22 cellular contexts compared by ENCODE assay signal in the genomic region with DNA sequence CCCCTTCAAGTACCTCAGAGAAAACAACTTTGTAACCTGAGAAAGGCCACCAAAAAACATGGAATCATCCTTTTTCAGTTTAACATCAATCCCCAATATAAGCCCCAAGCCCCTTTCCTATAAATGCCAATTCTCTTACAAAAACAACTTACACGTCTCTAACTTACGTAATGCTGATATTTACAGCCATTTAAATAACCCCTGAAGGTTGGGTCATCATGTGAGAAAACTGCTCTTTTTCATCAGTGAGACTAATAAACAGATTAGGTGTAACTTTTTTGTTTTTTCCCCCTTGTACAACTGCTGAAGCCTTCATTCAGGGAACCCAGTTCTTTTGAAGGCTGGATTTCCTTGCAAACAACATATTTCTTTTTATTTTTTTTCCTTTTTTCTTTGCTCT.
"Had no signal": no experiment of that assay in that cellular context is flagged by ENCODE, and none has a peak within 500 bp of the region (broad histone marks: within the 10 kb centered on the region; RNA-seq: fewer than 3 reads in every experiment).

No MANE protein-coding gene starts in this region.

- H3K27ac Mint-ChIP-seq: activated naive CD8-positive, alpha-beta T cell treated with anti-CD3 and anti-CD28 coated beads for 36 hours; activated T-helper 2 cell treated with anti-CD3 and anti-CD28 coated beads, Interferon-gamma antibody, Interleukin-2, Interleukin-4, amounts not matched to agents 10 μg/mL and 5 μg/mL and 100 μg/mL, durations not matched to agents 14 hours and 24 hours and 36 hours; effector memory CD8-positive, alpha-beta T cell; natural killer cell treated with Interleukin-12 subunit alpha and Interleukin-12 subunit beta and Interleukin-15 and Interleukin-18, amount 100 ng/mL, for 72 hours; stimulated activated effector memory CD8-positive, alpha-beta T cell treated with anti-CD3 and anti-CD28 coated beads, Interleukin-12 subunit alpha, Interleukin-12 subunit beta, amount 100 ng/mL, for 72 hours; WTC11 had no signal

- H3K27me3 Mint-ChIP-seq: activated naive CD8-positive, alpha-beta T cell treated with anti-CD3 and anti-CD28 coated beads for 36 hours; effector memory CD8-positive, alpha-beta T cell; natural killer cell treated with Interleukin-12 subunit alpha and Interleukin-12 subunit beta and Interleukin-15 and Interleukin-18, amount 100 ng/mL, for 72 hours; stimulated activated naive CD8-positive, alpha-beta T cell treated with anti-CD3 and anti-CD28 coated beads, Interleukin-15, amount 100 ng/mL, for 72 hours had no signal

- H3K4me3 Mint-ChIP-seq: activated naive CD8-positive, alpha-beta T cell treated with anti-CD3 and anti-CD28 coated beads for 36 hours; effector memory CD8-positive, alpha-beta T cell; natural killer cell treated with Interleukin-12 subunit alpha and Interleukin-12 subunit beta and Interleukin-15 and Interleukin-18, amount 100 ng/mL, for 72 hours; stimulated activated effector memory CD8-positive, alpha-beta T cell treated with anti-CD3 and anti-CD28 coated beads, Interleukin-12 subunit alpha, Interleukin-12 subunit beta, amount 100 ng/mL, for 72 hours; stimulated activated naive CD8-positive, alpha-beta T cell treated with anti-CD3 and anti-CD28 coated beads, Interleukin-15, amount 100 ng/mL, for 72 hours; WTC11 had no signal

- H3K9me3 ChIP-seq: colonic mucosa, esophagus squamous epithelium, gastroesophageal sphincter, heart right ventricle, tibial artery had no signal

- H3K36me3 ChIP-seq: colonic mucosa, gastroesophageal sphincter, tibial artery had no signal

- DNase-seq: activated naive CD4-positive, alpha-beta T cell; activated naive CD8-positive, alpha-beta T cell treated with anti-CD3 and anti-CD28 coated beads for 36 hours; activated T-cell treated with anti-CD3 and anti-CD28 coated beads, Interleukin-2, amount 50 U/mL, for 1 hour; colonic mucosa; dorsolateral prefrontal cortex; effector memory CD8-positive, alpha-beta T cell; esophagus squamous epithelium; heart right ventricle; islet precursor cell; left cardiac atrium; nucleus accumbens; small intestine; stimulated activated CD4-positive, alpha-beta T cell treated with anti-CD3 and anti-CD28 coated beads, Interleukin-2, amount 100 ng/mL, for 24 hours; stimulated activated naive CD8-positive, alpha-beta T cell treated with anti-CD3 and anti-CD28 coated beads, Interleukin-15, amount 100 ng/mL, for 72 hours; T1000; tibial artery had no signal

- H3K9me3 Mint-ChIP-seq: activated naive CD8-positive, alpha-beta T cell treated with anti-CD3 and anti-CD28 coated beads for 36 hours; activated T-helper 2 cell treated with anti-CD3 and anti-CD28 coated beads, Interferon-gamma antibody, Interleukin-2, Interleukin-4, amounts not matched to agents 10 μg/mL and 5 μg/mL and 100 μg/mL, durations not matched to agents 14 hours and 24 hours and 36 hours; effector memory CD8-positive, alpha-beta T cell; natural killer cell treated with Interleukin-12 subunit alpha and Interleukin-12 subunit beta and Interleukin-15 and Interleukin-18, amount 100 ng/mL, for 72 hours; stimulated activated effector memory CD8-positive, alpha-beta T cell treated with anti-CD3 and anti-CD28 coated beads, Interleukin-12 subunit alpha, Interleukin-12 subunit beta, amount 100 ng/mL, for 72 hours; stimulated activated naive CD8-positive, alpha-beta T cell treated with anti-CD3 and anti-CD28 coated beads, Interleukin-15, amount 100 ng/mL, for 72 hours; WTC11 had no signal

- ATAC-seq: effector memory CD8-positive, alpha-beta T cell; gastroesophageal sphincter; heart right ventricle; left cardiac atrium; natural killer cell treated with Interleukin-12 subunit alpha and Interleukin-12 subunit beta and Interleukin-15 and Interleukin-18, amount 100 ng/mL, for 72 hours; sciatic nerve; stimulated activated effector memory CD8-positive, alpha-beta T cell treated with anti-CD3 and anti-CD28 coated beads, Interleukin-12 subunit alpha, Interleukin-12 subunit beta, amount 100 ng/mL, for 72 hours; stimulated activated naive CD8-positive, alpha-beta T cell treated with anti-CD3 and anti-CD28 coated beads, Interleukin-15, amount 100 ng/mL, for 72 hours; WTC11 had no signal

- H3K27me3 ChIP-seq: colonic mucosa, dorsolateral prefrontal cortex, esophagus squamous epithelium, gastroesophageal sphincter, heart right ventricle, tibial artery had no signal

- H3K4me3 ChIP-seq: colonic mucosa, esophagus squamous epithelium, gastroesophageal sphincter, heart right ventricle, tibial artery had no signal

- H3K27ac ChIP-seq: colonic mucosa, dorsolateral prefrontal cortex, esophagus squamous epithelium, gastroesophageal sphincter, heart right ventricle, tibial artery had no signal
